7 cellular contexts compared by ENCODE assay signal in the genomic region with DNA sequence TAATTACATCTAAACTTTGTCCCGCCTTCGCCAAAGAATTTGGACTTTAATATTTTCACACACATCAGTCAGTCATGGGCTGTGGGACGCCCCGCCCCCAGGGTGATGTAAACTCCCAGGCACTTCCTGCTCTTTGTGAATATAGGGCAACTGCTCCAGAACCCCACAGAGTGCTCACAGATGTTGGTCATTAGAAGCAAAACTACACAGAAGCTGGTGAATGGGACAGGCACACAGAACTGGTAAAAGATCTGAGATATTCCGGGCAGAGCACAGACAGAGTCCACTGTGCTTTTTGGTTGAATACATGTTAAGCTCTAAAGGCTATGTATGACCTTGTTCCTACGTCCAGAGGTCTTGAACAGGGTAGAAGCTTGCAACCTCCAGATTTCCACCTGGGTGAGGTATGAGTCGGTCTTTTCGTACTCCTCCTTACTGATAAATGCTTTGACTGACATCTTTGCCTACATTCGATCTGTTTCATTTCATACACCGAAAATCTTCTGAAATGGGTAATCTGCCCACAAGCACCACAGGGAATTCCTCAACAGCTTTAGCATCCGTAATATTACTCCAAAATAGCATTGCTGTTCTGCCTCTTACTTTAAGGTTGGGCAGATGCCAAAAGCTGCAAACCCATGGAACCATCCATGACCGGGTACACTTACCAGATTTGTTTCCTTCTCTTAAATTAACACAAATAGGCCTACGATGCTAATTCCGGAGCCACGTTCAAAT.
DNase-seq lines count a peak whose midpoint lies in the region; ATAC-seq, FAIRE-seq and TF ChIP-seq lines count a peak whose summit lies in the region.

No MANE protein-coding gene starts in this region.

- BruUV-seq in HepG2 (replicated peaks; lab: Mats Ljungman, UMichigan): no TSS peak

- peak; percentile 1 for DNase-seq in NAMALWA (ENCODE audit: low spot score)
- DNase-seq in HepG2 (ENCODE audit: low spot score): peak; percentile 19
- DNase-seq in aorta: peak; percentile 67 to 87
- DNase-seq in SIG-M5 (lab: John Stamatoyannopoulos, UW): no peak
- no peak for DNase-seq in GM10248 (ENCODE audit: extremely low spot score)
- no peak for DNase-seq in stimulated activated CD4-positive, alpha-beta T cell treated with anti-CD3 and anti-CD28 coated beads, Interleukin-4, amount 100 ng/mL, for 4 hours

- in situ Hi-C loops in HepG2 (cut with HindIII; ENCODE audit: extremely low pct_ligation_motif_present, low pct_unique_long_range_greater_than_20kb): no loop called here

- H3K79me2 ChIP-seq in HepG2 (ENCODE audit: insufficient read depth, low read length): no peaks in the 10 kb centered on the region

- H3K9ac ChIP-seq in HepG2 (ENCODE audit: insufficient read depth, low read depth, low read length): no peak overlapping the region

- WGBS in HepG2 (ENCODE audit: low lambda C conversion rate): 71% methylated on average over 7 of the region's 15 CpGs
- WGBS in aorta, 2 donors: 10 to 30% methylated on average over 15 of the region's 15 CpGs

- H3K27ac ChIP-seq in cingulate gyrus (ENCODE audit: low read depth, low read length): peak overlapping the region; percentile 25
- H3K27ac ChIP-seq in HepG2 (ENCODE audit: extremely low read length, insufficient read depth, low read length): no peak overlapping the region
- peak overlapping the region in 1 of 2 donors; percentile 84 for H3K27ac ChIP-seq in aorta (ENCODE audit: low read depth in 1 of 2, low read length in 2 of 2)

- TF ChIP-seq RAD21 in HepG2 (CRISPR knock-in tag; IDR thresholded peaks at IDR 0.05): no peak

- no peak for FAIRE-seq in HepG2 (lab: Jason Lieb, UNC)

- TF ChIP-seq EP300 in HepG2 (IDR thresholded peaks at IDR 0.05; ENCODE audit: low read depth in 2 of 2, low read length in 2 of 2) (no peak), HepG2 (CRISPR knock-in tag; IDR thresholded peaks at IDR 0.05; ENCODE audit: borderline replicate concordance) (no peak)

- POLR2A ChIA-PET in HepG2 (lab: Yijun Ruan, JAX): no interaction called here
- POLR2A ChIA-PET in GM10248 (lab: Yijun Ruan, JAX): no interaction called here

- CTCF ChIA-PET in HepG2 (lab: Yijun Ruan, JAX; ENCODE audit: low intra/inter-chr PET ratio, low total read pairs): no interaction called here
- CTCF ChIA-PET in GM10248 (lab: Yijun Ruan, JAX): interaction anchor here (0.9 to 2.2 kb wide), 5 partner anchors 8 to 56 kb away, joined by 3 to 9 read pairs (median 4); no protein-coding TSS in a partner anchor

- H3K4me3 ChIP-seq in HepG2 (replicated peaks in 1 of 3; ENCODE audit: insufficient read depth in 1 of 3, low read depth in 2 of 3, low read length in 3 of 3) (no peak overlapping the region), aorta (ENCODE audit: low read length in 2 of 2) (no peak overlapping the region)

- H3K27me3 ChIP-seq in HepG2 (ENCODE audit: control insufficient read depth in 1 of 2, insufficient read depth in 2 of 2, low read length in 2 of 2) (no peaks in the 10 kb centered on the region), aorta (ENCODE audit: control insufficient read depth in 1 of 2, insufficient read depth in 2 of 2, low read length in 1 of 2) (no peaks in the 10 kb centered on the region)

- TF ChIP-seq POLR2A in HepG2 (IDR thresholded peaks at IDR 0.05; ENCODE audit: insufficient read depth in 1 of 2, low read depth in 2 of 2, low read length in 2 of 2): no peak

- no peak overlapping the region for H2AFZ ChIP-seq in HepG2 (ENCODE audit: low read length)

- no peaks in the 10 kb centered on the region for H3K36me3 ChIP-seq in HepG2 (replicated peaks in 1 of 2; ENCODE audit: control insufficient read depth in 1 of 2, insufficient read depth in 2 of 2, low read length in 2 of 2)
- H3K36me3 ChIP-seq in aorta (ENCODE audit: control insufficient read depth in 1 of 2, insufficient read depth in 2 of 2, low read length in 1 of 2): no peaks in the 10 kb centered on the region

- ATAC-seq in HepG2: peak; percentile 80
- peak; percentile 68 for ATAC-seq in aorta (ENCODE audit: low FRiP score)

- TF ChIP-seq CTCF in HepG2 (CRISPR knock-in tag; IDR thresholded peaks at IDR 0.05) (no peak), GM10248 (IDR thresholded peaks at IDR 0.05; ENCODE audit: control extremely low read depth, extremely low read depth, low read depth, missing control alignments) (no peak)

- no peaks in the 10 kb centered on the region for H4K20me1 ChIP-seq in HepG2 (ENCODE audit: insufficient read depth, low read length)

- H3K4me1 ChIP-seq in HepG2 (ENCODE audit: insufficient read depth, low read length) (no peaks in the 10 kb centered on the region), aorta (ENCODE audit: control insufficient read depth in 1 of 2, insufficient read depth in 2 of 2, low read length in 2 of 2) (peaks cover 0 to 2% of the 10 kb centered on the region in 2 donors)

- H3K4me2 ChIP-seq in HepG2 (ENCODE audit: low read depth, low read length): peak overlapping the region; percentile 7; the same call in 1 of the 2 replicates

- H3K9me3 ChIP-seq in HepG2 (ENCODE audit: low read length) (no peaks in the 10 kb centered on the region), aorta (ENCODE audit: control insufficient read depth, low read length) (no peaks in the 10 kb centered on the region)

- intact Hi-C loops in HepG2 (cut with micrococcal nuclease; ENCODE audit: unreplicated experiment) (no loop called here), aorta (cut with DNase I) (no loop called here)

TF ChIP-seq in HepG2, 621 proteins besides CTCF, POLR2A, EP300 and RAD21:
- TF ChIP-seq ATRX (CRISPR knock-in tag; IDR thresholded peaks at IDR 0.05; ENCODE audit: borderline replicate concordance) (no peak), ZBTB3 (CRISPR knock-in tag; IDR thresholded peaks at IDR 0.05; ENCODE audit: borderline replicate concordance, low read depth) (no peak), HOXD1 (CRISPR knock-in tag; IDR thresholded peaks at IDR 0.05) (no peak), ZNF616 (CRISPR knock-in tag; IDR thresholded peaks at IDR 0.05; ENCODE audit: low read depth) (no peak), CAMTA2 (CRISPR knock-in tag; IDR thresholded peaks at IDR 0.05; ENCODE audit: borderline replicate concordance) (no peak), NONO (IDR thresholded peaks at IDR 0.05) (no peak), NONO (CRISPR knock-in tag; conservative IDR thresholded peaks at IDR 0.05) (no peak)
- TF ChIP-seq, protein P1, sequence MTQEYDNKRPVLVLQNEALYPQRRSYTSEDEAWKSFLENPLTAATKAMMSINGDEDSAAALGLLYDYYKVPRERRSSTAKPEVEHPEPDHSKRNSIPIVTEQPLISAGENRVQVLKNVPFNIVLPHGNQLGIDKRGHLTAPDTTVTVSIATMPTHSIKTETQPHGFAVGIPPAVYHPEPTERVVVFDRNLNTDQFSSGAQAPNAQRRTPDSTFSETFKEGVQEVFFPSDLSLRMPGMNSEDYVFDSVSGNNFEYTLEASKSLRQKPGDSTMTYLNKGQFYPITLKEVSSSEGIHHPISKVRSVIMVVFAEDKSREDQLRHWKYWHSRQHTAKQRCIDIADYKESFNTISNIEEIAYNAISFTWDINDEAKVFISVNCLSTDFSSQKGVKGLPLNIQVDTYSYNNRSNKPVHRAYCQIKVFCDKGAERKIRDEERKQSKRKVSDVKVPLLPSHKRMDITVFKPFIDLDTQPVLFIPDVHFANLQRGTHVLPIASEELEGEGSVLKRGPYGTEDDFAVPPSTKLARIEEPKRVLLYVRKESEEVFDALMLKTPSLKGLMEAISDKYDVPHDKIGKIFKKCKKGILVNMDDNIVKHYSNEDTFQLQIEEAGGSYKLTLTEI (CRISPR knock-in tag; conservative IDR thresholded peaks at IDR 0.05): no peak
- TF ChIP-seq, protein P2, sequence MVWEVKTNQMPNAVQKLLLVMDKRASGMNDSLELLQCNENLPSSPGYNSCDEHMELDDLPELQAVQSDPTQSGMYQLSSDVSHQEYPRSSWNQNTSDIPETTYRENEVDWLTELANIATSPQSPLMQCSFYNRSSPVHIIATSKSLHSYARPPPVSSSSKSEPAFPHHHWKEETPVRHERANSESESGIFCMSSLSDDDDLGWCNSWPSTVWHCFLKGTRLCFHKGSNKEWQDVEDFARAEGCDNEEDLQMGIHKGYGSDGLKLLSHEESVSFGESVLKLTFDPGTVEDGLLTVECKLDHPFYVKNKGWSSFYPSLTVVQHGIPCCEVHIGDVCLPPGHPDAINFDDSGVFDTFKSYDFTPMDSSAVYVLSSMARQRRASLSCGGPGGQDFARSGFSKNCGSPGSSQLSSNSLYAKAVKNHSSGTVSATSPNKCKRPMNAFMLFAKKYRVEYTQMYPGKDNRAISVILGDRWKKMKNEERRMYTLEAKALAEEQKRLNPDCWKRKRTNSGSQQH (CRISPR knock-in tag; IDR thresholded peaks at IDR 0.05; ENCODE audit: low read depth): no peak
- TF ChIP-seq, protein P3, sequence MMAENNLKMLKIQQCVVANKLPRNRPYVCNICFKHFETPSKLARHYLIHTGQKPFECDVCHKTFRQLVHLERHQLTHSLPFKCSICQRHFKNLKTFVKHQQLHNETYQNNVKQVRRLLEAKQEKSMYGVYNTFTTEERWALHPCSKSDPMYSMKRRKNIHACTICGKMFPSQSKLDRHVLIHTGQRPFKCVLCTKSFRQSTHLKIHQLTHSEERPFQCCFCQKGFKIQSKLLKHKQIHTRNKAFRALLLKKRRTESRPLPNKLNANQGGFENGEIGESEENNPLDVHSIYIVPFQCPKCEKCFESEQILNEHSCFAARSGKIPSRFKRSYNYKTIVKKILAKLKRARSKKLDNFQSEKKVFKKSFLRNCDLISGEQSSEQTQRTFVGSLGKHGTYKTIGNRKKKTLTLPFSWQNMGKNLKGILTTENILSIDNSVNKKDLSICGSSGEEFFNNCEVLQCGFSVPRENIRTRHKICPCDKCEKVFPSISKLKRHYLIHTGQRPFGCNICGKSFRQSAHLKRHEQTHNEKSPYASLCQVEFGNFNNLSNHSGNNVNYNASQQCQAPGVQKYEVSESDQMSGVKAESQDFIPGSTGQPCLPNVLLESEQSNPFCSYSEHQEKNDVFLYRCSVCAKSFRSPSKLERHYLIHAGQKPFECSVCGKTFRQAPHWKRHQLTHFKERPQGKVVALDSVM (CRISPR knock-in tag; IDR thresholded peaks at IDR 0.05): no peak
- TF ChIP-seq, protein P4, sequence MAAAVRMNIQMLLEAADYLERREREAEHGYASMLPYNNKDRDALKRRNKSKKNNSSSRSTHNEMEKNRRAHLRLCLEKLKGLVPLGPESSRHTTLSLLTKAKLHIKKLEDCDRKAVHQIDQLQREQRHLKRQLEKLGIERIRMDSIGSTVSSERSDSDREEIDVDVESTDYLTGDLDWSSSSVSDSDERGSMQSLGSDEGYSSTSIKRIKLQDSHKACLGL (CRISPR knock-in tag; IDR thresholded peaks at IDR 0.05): no peak
TF ChIP-seq in HepG2: peak in this region for 0.

Comparison
In these comparisons a context has a peak if more than half of its experiments do, and no peak if none do; other contexts are left out.
1. DNase-seq: peak in NAMALWA (single experiment), HepG2 (single experiment) and aorta (2 of 2); none in SIG-M5 (single experiment), GM10248 (single experiment) and stimulated activated CD4-positive, alpha-beta T cell treated with anti-CD3 and anti-CD28 coated beads, Interleukin-4, amount 100 ng/mL, for 4 hours (0 of 2).